ENCODE assay signal across 37 cellular contexts in genomic region chr18:8248576-8248975, GRCh38.
"Had no signal": no experiment of that assay in that cellular context is flagged by ENCODE, and none has a peak within 500 bp of the region (broad histone marks: within the 10 kb centered on the region; RNA-seq: fewer than 3 reads in every experiment).

No MANE protein-coding gene starts in this region.

- H3K9me3 Mint-ChIP-seq: activated B cell treated with CpG ODN at 0.5 μM for 24 hours; activated CD4-positive, alpha-beta T cell treated with anti-CD3 and anti-CD28 coated beads, Interleukin-2, amount 10 ng/mL, durations not matched to agents 24 days and 14 days; activated CD8-positive, alpha-beta T cell treated with anti-CD3 and anti-CD28 coated beads for 36 hours; activated naive CD4-positive, alpha-beta T cell treated with anti-CD3 and anti-CD28 coated beads for 36 hours; activated naive CD4-positive, alpha-beta T cell treated with anti-CD3 and anti-CD28 coated beads, Interleukin-2, amount 50 U/mL, for 72 hours; activated naive CD8-positive, alpha-beta T cell treated with anti-CD3 and anti-CD28 coated beads for 36 hours; activated T-cell treated with anti-CD3 and anti-CD28 coated beads, Interleukin-2, amount 50 U/mL, for 72 hours; activated T-helper 1 cell treated with anti-CD3 and anti-CD28 coated beads, Interleukin-12 subunit alpha, Interleukin-12 subunit beta, Interleukin-2, Interleukin-4 antibody, amounts not matched to agents 30 ng/mL and 10 ng/mL and 1 ng/mL, durations not matched to agents 14 hours and 24 hours and 36 hours; T-helper 1 cell treated with Interleukin-12 subunit alpha and Interleukin-12 subunit beta and Interleukin-4 antibody, amounts not matched to agents 30 μg/mL and 1 μg/mL, for 36 hours; T-helper 2 cell treated with Interferon-gamma antibody and Interleukin-4, amounts not matched to agents 5 μg/mL and 100 μg/mL, for 36 hours had no signal

- H3K4me1 ChIP-seq: adrenal gland, body of pancreas, breast epithelium had no signal

- H3K4me1 Mint-ChIP-seq: activated B cell treated with CpG ODN at 0.5 μM for 24 hours; activated CD4-positive, alpha-beta T cell treated with anti-CD3 and anti-CD28 coated beads, Interleukin-2, amount 10 ng/mL, durations not matched to agents 24 days and 14 days; activated naive CD8-positive, alpha-beta T cell treated with anti-CD3 and anti-CD28 coated beads for 36 hours; activated T-helper 17 cell treated with anti-CD3 and anti-CD28 coated beads, Interleukin-2, amount 50 U/mL, for 72 hours had no signal

- H3K27me3 Mint-ChIP-seq: activated B cell treated with CpG ODN at 0.5 μM for 24 hours; activated CD4-positive, alpha-beta memory T cell treated with anti-CD3 and anti-CD28 coated beads for 36 hours; activated CD4-positive, alpha-beta T cell treated with anti-CD3 and anti-CD28 coated beads, Interleukin-2, amount 10 ng/mL, durations not matched to agents 24 days and 14 days; activated CD8-positive, alpha-beta T cell treated with anti-CD3 and anti-CD28 coated beads for 36 hours; activated T-helper 17 cell treated with anti-CD3 and anti-CD28 coated beads, Interleukin-2, amount 50 U/mL, for 72 hours had no signal

- H3K9me3 ChIP-seq: adrenal gland, body of pancreas, breast epithelium had no signal

- H3K27ac Mint-ChIP-seq: activated B cell treated with CpG ODN at 0.5 μM for 24 hours; activated CD4-positive, alpha-beta memory T cell treated with anti-CD3 and anti-CD28 coated beads for 36 hours; activated CD4-positive, alpha-beta T cell treated with anti-CD3 and anti-CD28 coated beads, Interleukin-2, amount 10 ng/mL, durations not matched to agents 24 days and 14 days; activated CD8-positive, alpha-beta T cell treated with anti-CD3 and anti-CD28 coated beads for 36 hours; activated naive CD4-positive, alpha-beta T cell treated with anti-CD3 and anti-CD28 coated beads for 36 hours; activated naive CD4-positive, alpha-beta T cell treated with anti-CD3 and anti-CD28 coated beads, Interleukin-2, amount 50 U/mL, for 72 hours; activated naive CD8-positive, alpha-beta T cell treated with anti-CD3 and anti-CD28 coated beads for 36 hours; activated T-cell treated with anti-CD3 and anti-CD28 coated beads, Interleukin-2, amount 50 U/mL, for 72 hours; activated T-helper 1 cell treated with anti-CD3 and anti-CD28 coated beads, Interleukin-12 subunit alpha, Interleukin-12 subunit beta, Interleukin-2, Interleukin-4 antibody, amounts not matched to agents 30 ng/mL and 10 ng/mL and 1 ng/mL, durations not matched to agents 14 hours and 24 hours and 36 hours; activated T-helper 17 cell treated with anti-CD3 and anti-CD28 coated beads, Interleukin-2, amount 50 U/mL, for 72 hours; T-helper 1 cell treated with Interleukin-12 subunit alpha and Interleukin-12 subunit beta and Interleukin-4 antibody, amounts not matched to agents 30 μg/mL and 1 μg/mL, for 36 hours; T-helper 2 cell treated with Interferon-gamma antibody and Interleukin-4, amounts not matched to agents 5 μg/mL and 100 μg/mL, for 36 hours had no signal

- H3K36me3 Mint-ChIP-seq: activated CD4-positive, alpha-beta memory T cell treated with anti-CD3 and anti-CD28 coated beads for 36 hours; activated naive CD4-positive, alpha-beta T cell treated with anti-CD3 and anti-CD28 coated beads, Interleukin-2, amount 50 U/mL, for 72 hours; activated naive CD8-positive, alpha-beta T cell treated with anti-CD3 and anti-CD28 coated beads for 36 hours had no signal

- DNase-seq: activated B cell treated with CpG ODN at 0.5 μM for 24 hours; activated CD4-positive, alpha-beta memory T cell treated with anti-CD3 and anti-CD28 coated beads for 36 hours; activated CD4-positive, alpha-beta T cell treated with anti-CD3 and anti-CD28 coated beads for 4 hours; activated CD4-positive, alpha-beta T cell treated with anti-CD3 and anti-CD28 coated beads, Interleukin-2, amount 10 ng/mL, durations not matched to agents 24 days and 14 days; activated CD4-positive, alpha-beta T cell treated with anti-CD3 and anti-CD28 coated beads, Interleukin-2, amount 50 U/mL, for 1 hour; activated CD4-positive, alpha-beta T cell treated with anti-CD3 and anti-CD28 coated beads, Interleukin-2, amount 50 U/mL, for 4 hours; activated CD4-positive, CD25-positive, alpha-beta regulatory T cell treated with anti-CD3 and anti-CD28 coated beads, Interleukin-2, amount 50 U/mL, for 72 hours; activated CD8-positive, alpha-beta memory T cell treated with anti-CD3 and anti-CD28 coated beads, Interleukin-2, amount 50 U/mL, for 4 hours; activated CD8-positive, alpha-beta T cell treated with anti-CD3 and anti-CD28 coated beads for 36 hours; activated effector memory CD4-positive, alpha-beta T cell treated with anti-CD3 and anti-CD28 coated beads, Interleukin-2, amount 50 U/mL, for 16 hours; activated gamma-delta T cell treated with Interleukin-2 at 50 U/mL for 16 hours; activated naive CD4-positive, alpha-beta T cell; activated naive CD4-positive, alpha-beta T cell treated with anti-CD3 and anti-CD28 coated beads for 36 hours; activated naive CD4-positive, alpha-beta T cell treated with anti-CD3 and anti-CD28 coated beads, Interleukin-2, amount 50 U/mL, for 16 hours; activated naive CD8-positive, alpha-beta T cell treated with anti-CD3 and anti-CD28 coated beads for 36 hours; activated T-cell treated with anti-CD3 and anti-CD28 coated beads for 4 hours; activated T-cell treated with anti-CD3 and anti-CD28 coated beads, Interleukin-2, amount 50 U/mL, for 1 hour; activated T-cell treated with anti-CD3 and anti-CD28 coated beads, Interleukin-2, amount 50 U/mL, for 4 hours; activated T-cell treated with anti-CD3 and anti-CD28 coated beads, Interleukin-2, amount 50 U/mL, for 72 hours; adrenal gland; amniotic stem cell; aorta; body of pancreas; brain microvascular endothelial cell; central memory CD4-positive, alpha-beta T cell; T-helper 1 cell; T-helper 2 cell; T-helper 9 cell had no signal

- H3K27me3 ChIP-seq: adrenal gland, body of pancreas, brain microvascular endothelial cell, breast epithelium had no signal

- FAIRE-seq: astrocyte, TTC549 had no signal

- H3K36me3 ChIP-seq: adrenal gland, brain microvascular endothelial cell, breast epithelium had no signal

- ATAC-seq: activated CD8-positive, alpha-beta T cell treated with anti-CD3 and anti-CD28 coated beads for 36 hours; activated naive CD4-positive, alpha-beta T cell treated with anti-CD3 and anti-CD28 coated beads, Interleukin-2, amount 50 U/mL, for 72 hours; activated T-cell treated with anti-CD3 and anti-CD28 coated beads, Interleukin-2, amount 50 U/mL, for 4 hours; activated T-cell treated with anti-CD3 and anti-CD28 coated beads, Interleukin-2, amount 50 U/mL, for 72 hours; activated T-helper 17 cell treated with anti-CD3 and anti-CD28 coated beads, Interleukin-2, amount 50 U/mL, for 72 hours; body of pancreas had no signal

- H3K4me3 Mint-ChIP-seq: activated B cell treated with CpG ODN at 0.5 μM for 24 hours; activated CD4-positive, alpha-beta memory T cell treated with anti-CD3 and anti-CD28 coated beads for 36 hours; activated CD4-positive, alpha-beta T cell treated with anti-CD3 and anti-CD28 coated beads, Interleukin-2, amount 10 ng/mL, durations not matched to agents 24 days and 14 days; activated CD8-positive, alpha-beta T cell treated with anti-CD3 and anti-CD28 coated beads for 36 hours; activated naive CD4-positive, alpha-beta T cell treated with anti-CD3 and anti-CD28 coated beads for 36 hours; activated naive CD8-positive, alpha-beta T cell treated with anti-CD3 and anti-CD28 coated beads for 36 hours; activated T-cell treated with anti-CD3 and anti-CD28 coated beads, Interleukin-2, amount 50 U/mL, for 4 hours; activated T-cell treated with anti-CD3 and anti-CD28 coated beads, Interleukin-2, amount 50 U/mL, for 72 hours; activated T-helper 1 cell treated with anti-CD3 and anti-CD28 coated beads, Interleukin-12 subunit alpha, Interleukin-12 subunit beta, Interleukin-2, Interleukin-4 antibody, amounts not matched to agents 30 ng/mL and 10 ng/mL and 1 ng/mL, durations not matched to agents 14 hours and 24 hours and 36 hours; activated T-helper 17 cell treated with anti-CD3 and anti-CD28 coated beads, Interleukin-2, amount 50 U/mL, for 72 hours; T-helper 1 cell treated with Interleukin-12 subunit alpha and Interleukin-12 subunit beta and Interleukin-4 antibody, amounts not matched to agents 30 μg/mL and 1 μg/mL, for 36 hours; T-helper 2 cell treated with Interferon-gamma antibody and Interleukin-4, amounts not matched to agents 5 μg/mL and 100 μg/mL, for 36 hours had no signal

- H3K27ac ChIP-seq: adrenal gland, body of pancreas, brain microvascular endothelial cell, breast epithelium, VCaP had no signal

- H3K4me3 ChIP-seq: adrenal gland, body of pancreas, breast epithelium had no signal
